25 cellular contexts compared by ENCODE assay signal in the genomic region with DNA sequence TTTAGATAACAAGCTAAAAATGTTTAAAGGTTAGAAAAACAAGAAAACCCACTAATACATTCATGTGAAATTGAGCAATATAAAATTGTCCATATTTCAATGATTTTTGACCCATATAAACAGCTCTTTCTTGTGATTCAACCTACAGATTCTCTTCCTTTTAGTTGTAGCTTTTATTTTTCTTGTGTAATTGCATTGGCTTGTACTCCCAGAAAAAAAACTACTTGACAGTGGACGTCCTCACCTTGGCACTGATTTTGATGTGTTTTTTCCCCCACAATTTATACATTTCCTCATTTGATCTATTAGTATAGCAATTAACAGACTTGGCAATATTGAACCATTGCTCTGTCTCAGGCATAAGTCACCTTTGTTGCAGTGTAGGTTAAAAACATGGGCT. TPM values are rescaled to one million over a fixed set of nuclear protein-coding genes. Genes with fewer than 3 reads are reported as not detected.
A peak's percentile ranks its signal among the peaks of the same experiment; 100 is the strongest.
DNase-seq lines count a peak whose midpoint lies in the region; ATAC-seq, FAIRE-seq and TF ChIP-seq lines count a peak whose summit lies in the region.
"Had no signal": no experiment of that assay in that cellular context is flagged by ENCODE, and none has a peak within 500 bp of the region (broad histone marks: within the 10 kb centered on the region; RNA-seq: fewer than 3 reads in every experiment).

No MANE protein-coding gene starts in this region.

- H3K27ac ChIP-seq in CD8-positive, alpha-beta T cell (ENCODE audit: low read depth, low read length), result no peak overlapping the region
- H3K27ac ChIP-seq in K562 (ENCODE audit: extremely low read depth, low read depth, low read length) (no peak overlapping the region), osteoblast (ENCODE audit: low read depth, low read length) (no peak overlapping the region)
- H3K27ac ChIP-seq: HL-60, SJSA1 had no signal

- no peak for DNase-seq in activated T-cell treated with anti-CD3 and anti-CD28 coated beads, Interleukin-2, amount 50 U/mL, for 4 hours
- no peak for DNase-seq in activated T-cell treated with anti-CD3 and anti-CD28 coated beads for 4 hours
- DNase-seq in CD8-positive, alpha-beta T cell, result no peak
- no peak for DNase-seq in K562 (ENCODE audit: extremely low read depth in 1 of 4, low spot score in 3 of 4)
- DNase-seq in osteoblast (ENCODE audit: insufficient read length, low spot score, missing footprints), result peak; percentile 50
- DNase-seq in DMS 273 (lab: John Stamatoyannopoulos, UW; ENCODE audit: unreplicated experiment), result no peak
- DNase-seq in NCI-H82 treated with DMSO at 0.1 percent for 48 hours (lab: John Stamatoyannopoulos, UW; ENCODE audit: unreplicated experiment), result no peak
- DNase-seq: 8988T, ACHN, COR-L47, GOT3, Karpas-422, NCI-H1105, NCI-H1436 treated with DMSO at 0.1 percent for 48 hours, NCI-H187 treated with DMSO at 0.1 percent for 48 hours, NCI-H446, NCI-H524 treated with DMSO at 0.1 percent for 48 hours, NCI-H82, Right ventricle myocardium superior, RPMI8226 had no signal

- 0% methylated on average over 1 of the region's 1 CpG for WGBS in K562 (ENCODE audit: insufficient coverage, low coverage, missing lambda C conversion rate)

- TF ChIP-seq CTCF in CD8-positive, alpha-beta T cell (IDR thresholded peaks at IDR 0.05), result no peak
- TF ChIP-seq CTCF in K562 (IDR thresholded peaks at IDR 0.05 in 2 of 3, conservative IDR thresholded peaks at IDR 0.05 in 1 of 3; ENCODE audit: insufficient read depth in 2 of 3, low read depth in 1 of 3, low read length in 3 of 3) (no peak), osteoblast (IDR thresholded peaks at IDR 0.05; ENCODE audit: extremely low read depth, low read depth, low read length) (no peak)

- no peak overlapping the region for H3K9ac ChIP-seq in K562 (ENCODE audit: insufficient read depth in 1 of 2, low read depth in 2 of 2, low read length in 2 of 2)

- H3K4me3 Mint-ChIP-seq in activated T-cell treated with anti-CD3 and anti-CD28 coated beads, Interleukin-2, amount 50 U/mL, for 4 hours, result peak overlapping the region; percentile 33
- peak overlapping the region; percentile 0 for H3K4me3 Mint-ChIP-seq in CD8-positive, alpha-beta T cell

- H3K9me3 Mint-ChIP-seq in activated T-cell treated with anti-CD3 and anti-CD28 coated beads, Interleukin-2, amount 50 U/mL, for 4 hours, result no peaks in the 10 kb centered on the region
- H3K9me3 Mint-ChIP-seq in CD8-positive, alpha-beta T cell, result no peaks in the 10 kb centered on the region

- H3K27ac Mint-ChIP-seq in CD8-positive, alpha-beta T cell, result no peak overlapping the region

- in situ Hi-C loops in K562 (cut with MboI), result loop anchor here (5.0 to 10.0 kb wide), 3 partner anchors 42 to 324 kb away; no protein-coding TSS in a partner anchor

- no peak for TF ChIP-seq EP300 in K562 (IDR thresholded peaks at IDR 0.05; ENCODE audit: low read length)

- H3K27me3 Mint-ChIP-seq in activated T-cell treated with anti-CD3 and anti-CD28 coated beads, Interleukin-2, amount 50 U/mL, for 4 hours (ENCODE audit: low read depth), result no peaks in the 10 kb centered on the region
- H3K27me3 Mint-ChIP-seq in CD8-positive, alpha-beta T cell (ENCODE audit: low read depth), result no peaks in the 10 kb centered on the region

- CTCF ChIA-PET in CD8-positive, alpha-beta T cell (lab: Charles Lee), result interaction anchor here (0.7 to 9.6 kb wide), 11 partner anchors 11 to 184 kb away, joined by 3 to 107 read pairs (median 6); a partner anchor contains a TSS
- CTCF ChIA-PET in K562 (lab: Yijun Ruan, JAX; ENCODE audit: low intra/inter-chr PET ratio), result no interaction called here

- POLR2A ChIA-PET in CD8-positive, alpha-beta T cell (lab: Charles Lee), result interaction anchor here (1.0 to 1.2 kb wide), 2 partner anchors 16 to 97 kb away, joined by 3 to 4 read pairs; a partner anchor contains a TSS
- POLR2A ChIA-PET in K562 (lab: Yijun Ruan, JAX), result interaction anchor here (0.6 to 1.4 kb wide), 2 partner anchors 18 to 64 kb away, joined by 3 to 4 read pairs; no protein-coding TSS in a partner anchor

- H3K9me3 ChIP-seq in CD8-positive, alpha-beta T cell (ENCODE audit: low read length), result no peaks in the 10 kb centered on the region
- H3K9me3 ChIP-seq in K562 (replicated peaks; ENCODE audit: control insufficient read depth, insufficient read depth, low read depth, low read length), result peaks cover 9% of the 10 kb centered on the region
- no peaks in the 10 kb centered on the region for H3K9me3 ChIP-seq in osteoblast (ENCODE audit: low read depth, low read length)

- no peak for TF ChIP-seq POLR2A in K562 (conservative IDR thresholded peaks at IDR 0.05)

- TF ChIP-seq RAD21 in K562 (CRISPR knock-in tag; conservative IDR thresholded peaks at IDR 0.05 in 1 of 2, IDR thresholded peaks at IDR 0.05 in 1 of 2), result no peak

- H2AFZ ChIP-seq in K562 (ENCODE audit: low read depth, low read length) (no peak overlapping the region), osteoblast (ENCODE audit: low read length) (no peak overlapping the region)

- no peak for ATAC-seq in activated T-cell treated with anti-CD3 and anti-CD28 coated beads, Interleukin-2, amount 50 U/mL, for 4 hours
- ATAC-seq in CD8-positive, alpha-beta T cell, result no peak
- no peak for ATAC-seq in K562
- ATAC-seq: HCT116 had no signal

- no peaks in the 10 kb centered on the region for H3K36me3 ChIP-seq in CD8-positive, alpha-beta T cell (ENCODE audit: insufficient read depth, low read length)
- H3K36me3 ChIP-seq in K562 (ENCODE audit: control insufficient read depth, insufficient read depth, low read length) (no peaks in the 10 kb centered on the region), osteoblast (ENCODE audit: insufficient read depth, low read length) (no peaks in the 10 kb centered on the region)
- H3K36me3 ChIP-seq: SJSA1 had no signal

- H3K9me1 ChIP-seq in K562 (ENCODE audit: control insufficient read depth, insufficient read depth, low read length), result no peaks in the 10 kb centered on the region

- peaks cover 14% of the 10 kb centered on the region for H3K4me1 Mint-ChIP-seq in activated T-cell treated with anti-CD3 and anti-CD28 coated beads, Interleukin-2, amount 50 U/mL, for 4 hours (ENCODE audit: low read depth)
- peaks cover 11% of the 10 kb centered on the region for H3K4me1 Mint-ChIP-seq in CD8-positive, alpha-beta T cell (ENCODE audit: low read depth)

- H3K36me3 Mint-ChIP-seq in activated T-cell treated with anti-CD3 and anti-CD28 coated beads, Interleukin-2, amount 50 U/mL, for 4 hours (ENCODE audit: insufficient read depth), result no peaks in the 10 kb centered on the region
- no peaks in the 10 kb centered on the region for H3K36me3 Mint-ChIP-seq in CD8-positive, alpha-beta T cell

- H3K79me2 ChIP-seq in K562 (ENCODE audit: control insufficient read depth, insufficient read depth, low read length) (no peaks in the 10 kb centered on the region), osteoblast (ENCODE audit: insufficient read depth, low read length) (no peaks in the 10 kb centered on the region)

- no peaks in the 10 kb centered on the region for H3K27me3 ChIP-seq in CD8-positive, alpha-beta T cell (ENCODE audit: insufficient read depth, low read length)
- H3K27me3 ChIP-seq in K562 (ENCODE audit: control insufficient read depth in 2 of 2, insufficient read depth in 2 of 2, low read length in 2 of 2) (no peaks in the 10 kb centered on the region), osteoblast (ENCODE audit: insufficient read depth, low read length) (peaks cover 19% of the 10 kb centered on the region)

- H3K4me2 ChIP-seq in K562 (ENCODE audit: insufficient read depth, low read length), result no peak overlapping the region
- H3K4me2 ChIP-seq in osteoblast (ENCODE audit: insufficient read depth, low read length), result no peak overlapping the region

- no peak overlapping the region for H3K4me3 ChIP-seq in CD8-positive, alpha-beta T cell (ENCODE audit: low read depth, low read length)
- H3K4me3 ChIP-seq in K562, result no peak overlapping the region
- no peak overlapping the region for H3K4me3 ChIP-seq in osteoblast (ENCODE audit: insufficient read depth, low read length)
- H3K4me3 ChIP-seq: SJSA1 had no signal

- H4K20me1 ChIP-seq in K562 (replicated peaks; ENCODE audit: control insufficient read depth, insufficient read depth, low read length) (no peaks in the 10 kb centered on the region), osteoblast (ENCODE audit: insufficient read depth, low read length) (no peaks in the 10 kb centered on the region)

- H3K4me1 ChIP-seq in CD8-positive, alpha-beta T cell (ENCODE audit: insufficient read depth, low read length), result peaks cover 14% of the 10 kb centered on the region
- H3K4me1 ChIP-seq in K562 (replicated peaks in 1 of 2; ENCODE audit: control insufficient read depth in 2 of 2, insufficient read depth in 2 of 2, low read length in 2 of 2) (peaks cover 16 to 36% of the 10 kb centered on the region in 2 experiments), osteoblast (ENCODE audit: insufficient read depth, low read length) (peaks cover 9% of the 10 kb centered on the region)

- FAIRE-seq in K562 (lab: Jason Lieb, UNC), result no peak
- FAIRE-seq: G401.6 had no signal

- intact Hi-C loops in CD8-positive, alpha-beta T cell (cut with DNase I, micrococcal nuclease), result loop anchor here (5.0 to 10.0 kb wide), 3 partner anchors 124 to 617 kb away; a partner anchor contains a TSS
- intact Hi-C loops in K562 (cut with micrococcal nuclease), result no loop called here

- BruUV-seq in K562 (replicated peaks; lab: Mats Ljungman, UMichigan), result no TSS peak

RNA-seq across cellular contexts. Expression of a gene that starts 4.7 kb away (rescaled TPM):
- under 1 TPM; 0.24 to 0.53 (median 0.46) TPM for total RNA-seq in activated T-cell treated with anti-CD3 and anti-CD28 coated beads, Interleukin-2, amount 50 U/mL, for 4 hours
- under 1 TPM; 0.79 to 0.89 TPM for total RNA-seq in CD8-positive, alpha-beta T cell
- 4.8 and 5.5 TPM in 2 replicates for total RNA-seq in K562 (2011; cell fraction: chromatin; rRNA removed; ENCODE audit: low replicate concordance)
- total RNA-seq in K562 (2011; cell fraction: nucleolus; rRNA removed), result 3.3 and 4.0 TPM in 2 replicates
- total RNA-seq in K562 (2011; cell fraction: nucleoplasm; rRNA removed), result 4.5 and 6.3 TPM in 2 replicates
- 0.37 and 1.3 TPM in 2 replicates for total RNA-seq in K562 (2014; rRNA removed)
- total RNA-seq in K562 (2014; rRNA removed; fragmentation: Illumina TruSeq; extraction: Trizol), result 0.18 and 0.22 TPM in 2 replicates
- 0.34 and 0.47 TPM in 2 replicates for total RNA-seq in K562 (2015; rRNA removed; fragmentation: Illumina TruSeq; extraction: Trizol)
- total RNA-seq in K562 (2021), result 0.31 and 0.76 TPM in 2 replicates
- polyA plus RNA-seq in K562 (2011; rRNA removed), result 0.13 and 0.46 TPM in 2 replicates
- 0.29 TPM in 1 of 2 replicates, not detected in the other for polyA plus RNA-seq in K562 (2011; cell fraction: cytosol; rRNA removed)
- polyA plus RNA-seq in K562 (2011; cell fraction: nucleus; rRNA removed), result 1.4 and 1.7 TPM in 2 replicates
- polyA plus RNA-seq in K562 (2012), result 0.31 and 0.60 TPM in 2 replicates
- polyA plus RNA-seq in K562 (2014; fragmentation: Illumina TruSeq; extraction: Trizol), result 0.35 TPM in 1 of 2 replicates, not detected in the other
- polyA plus RNA-seq in K562 (2014; fragmentation: Nextera tagmentation; extraction: Ambion mirVana), result not detected
- polyA plus RNA-seq in K562 (2014; rRNA removed), result 0.43 and 0.72 TPM in 2 replicates
- 0.53 TPM in 1 of 2 replicates, not detected in the other for polyA minus RNA-seq in K562 (2011; rRNA and poly(A)+ RNA removed)
- polyA minus RNA-seq in K562 (2011; cell fraction: cytosol; rRNA and poly(A)+ RNA removed), result not detected in 2 replicates
- polyA minus RNA-seq in K562 (2011; cell fraction: nucleus; rRNA and poly(A)+ RNA removed), result 0.56 and 1.3 TPM in 2 replicates
- total RNA-seq in osteoblast, result not detected in 2 replicates
- total RNA-seq: Right ventricle myocardium superior, SJSA1 had no signal
- polyA plus RNA-seq: BJ had no signal

RNA-seq across cellular contexts. Expression of a gene that starts 12.1 kb away (rescaled TPM):
- under 1 TPM in 1 of 3 donors, not detected in 2; 0.18 TPM for total RNA-seq in activated T-cell treated with anti-CD3 and anti-CD28 coated beads, Interleukin-2, amount 50 U/mL, for 4 hours
- not detected for total RNA-seq in CD8-positive, alpha-beta T cell
- total RNA-seq in K562 (2011; cell fraction: chromatin; rRNA removed; ENCODE audit: low replicate concordance), result 0.46 and 1.6 TPM in 2 replicates
- 1.3 and 2.0 TPM in 2 replicates for total RNA-seq in K562 (2011; cell fraction: nucleolus; rRNA removed)
- total RNA-seq in K562 (2011; cell fraction: nucleoplasm; rRNA removed), result 1.2 and 2.7 TPM in 2 replicates
- total RNA-seq in K562 (2014; rRNA removed) (0.09 and 0.53 TPM in 2 replicates), K562 (2014; rRNA removed; fragmentation: Illumina TruSeq; extraction: Trizol) (0.10 TPM in 1 of 2 replicates, not detected in the other), K562 (2015; rRNA removed; fragmentation: Illumina TruSeq; extraction: Trizol) (not detected in 2 replicates), K562 (2021) (0.75 and 0.81 TPM in 2 replicates), osteoblast (not detected in 2 replicates)
- polyA plus RNA-seq in K562 (2011; rRNA removed) (0.49 and 0.70 TPM in 2 replicates), K562 (2014; fragmentation: Illumina TruSeq; extraction: Trizol) (0.51 and 0.84 TPM in 2 replicates), K562 (2014; fragmentation: Nextera tagmentation; extraction: Ambion mirVana) (not detected), K562 (2014; rRNA removed) (0.31 and 0.84 TPM in 2 replicates)
- 0.53 and 1.9 TPM in 2 replicates for polyA plus RNA-seq in K562 (2011; cell fraction: cytosol; rRNA removed)
- 0.67 and 1.1 TPM in 2 replicates for polyA plus RNA-seq in K562 (2011; cell fraction: nucleus; rRNA removed)
- polyA plus RNA-seq in K562 (2012), result 0.12 and 0.57 TPM in 2 replicates
- 0.78 and 2.1 TPM in 2 replicates for polyA minus RNA-seq in K562 (2011; rRNA and poly(A)+ RNA removed)
- 0.67 TPM in 1 of 2 replicates, not detected in the other for polyA minus RNA-seq in K562 (2011; cell fraction: cytosol; rRNA and poly(A)+ RNA removed)
- polyA minus RNA-seq in K562 (2011; cell fraction: nucleus; rRNA and poly(A)+ RNA removed), result 0.27 and 0.33 TPM in 2 replicates
- total RNA-seq: SJSA1 had no signal
- polyA plus RNA-seq: BJ had no signal

RNA-seq across cellular contexts. Expression of a gene that starts 16.1 kb away (rescaled TPM):
- 100 to 1,000 TPM in 2 of 3 donors, 10 to 100 TPM in 1; 85.9 to 120 (median 105) TPM for total RNA-seq in activated T-cell treated with anti-CD3 and anti-CD28 coated beads, Interleukin-2, amount 50 U/mL, for 4 hours
- total RNA-seq in CD8-positive, alpha-beta T cell, result 10 to 100 TPM; 25.1 to 29.7 TPM
- total RNA-seq in K562 (2011; cell fraction: chromatin; rRNA removed; ENCODE audit: low replicate concordance), result 47.5 and 109 TPM in 2 replicates
- 178 and 201 TPM in 2 replicates for total RNA-seq in K562 (2011; cell fraction: nucleolus; rRNA removed)
- 126 and 143 TPM in 2 replicates for total RNA-seq in K562 (2011; cell fraction: nucleoplasm; rRNA removed)
- 186 and 224 TPM in 2 replicates for total RNA-seq in K562 (2014; rRNA removed)
- total RNA-seq in K562 (2014; rRNA removed; fragmentation: Illumina TruSeq; extraction: Trizol), result 54.9 and 64.7 TPM in 2 replicates
- 126 and 129 TPM in 2 replicates for total RNA-seq in K562 (2015; rRNA removed; fragmentation: Illumina TruSeq; extraction: Trizol)
- 158 and 163 TPM in 2 replicates for total RNA-seq in K562 (2021)
- polyA plus RNA-seq in K562 (2011; rRNA removed), result 151 and 194 TPM in 2 replicates
- 219 and 256 TPM in 2 replicates for polyA plus RNA-seq in K562 (2011; cell fraction: cytosol; rRNA removed)
- polyA plus RNA-seq in K562 (2011; cell fraction: nucleus; rRNA removed), result 71.2 and 82.7 TPM in 2 replicates
- polyA plus RNA-seq in K562 (2012), result 232 and 263 TPM in 2 replicates
- 135 and 166 TPM in 2 replicates for polyA plus RNA-seq in K562 (2014; fragmentation: Illumina TruSeq; extraction: Trizol)
- 10 to 100 TPM; 11.2 to 69.8 TPM for polyA plus RNA-seq in K562 (2014; fragmentation: Nextera tagmentation; extraction: Ambion mirVana)
- 232 and 241 TPM in 2 replicates for polyA plus RNA-seq in K562 (2014; rRNA removed)
- 63.4 and 76.9 TPM in 2 replicates for polyA minus RNA-seq in K562 (2011; rRNA and poly(A)+ RNA removed)
- polyA minus RNA-seq in K562 (2011; cell fraction: cytosol; rRNA and poly(A)+ RNA removed), result 39.6 and 74.5 TPM in 2 replicates
- 19.9 and 44.1 TPM in 2 replicates for polyA minus RNA-seq in K562 (2011; cell fraction: nucleus; rRNA and poly(A)+ RNA removed)
- total RNA-seq in osteoblast, result 10.1 and 13.8 TPM in 2 replicates

RNA-seq across cellular contexts. Expression of a gene that starts 30.6 kb away (rescaled TPM):
- 10 to 100 TPM; 37.3 to 43.3 (median 38.6) TPM for total RNA-seq in activated T-cell treated with anti-CD3 and anti-CD28 coated beads, Interleukin-2, amount 50 U/mL, for 4 hours
- 10 to 100 TPM in 1 of 2 experiments, 1 to 10 TPM in 1; 9.1 to 10.4 TPM for total RNA-seq in CD8-positive, alpha-beta T cell
- total RNA-seq in K562 (2011; cell fraction: chromatin; rRNA removed; ENCODE audit: low replicate concordance), result 25.5 and 71.2 TPM in 2 replicates
- 47.4 and 53.0 TPM in 2 replicates for total RNA-seq in K562 (2011; cell fraction: nucleolus; rRNA removed)
- total RNA-seq in K562 (2011; cell fraction: nucleoplasm; rRNA removed), result 44.1 and 57.1 TPM in 2 replicates
- 43.0 and 45.3 TPM in 2 replicates for total RNA-seq in K562 (2014; rRNA removed)
- 7.1 and 10.0 TPM in 2 replicates for total RNA-seq in K562 (2014; rRNA removed; fragmentation: Illumina TruSeq; extraction: Trizol)
- 21.1 and 22.8 TPM in 2 replicates for total RNA-seq in K562 (2015; rRNA removed; fragmentation: Illumina TruSeq; extraction: Trizol)
- total RNA-seq in K562 (2021), result 46.2 and 46.9 TPM in 2 replicates
- 22.4 and 28.1 TPM in 2 replicates for polyA plus RNA-seq in K562 (2011; rRNA removed)
- 36.6 and 75.2 TPM in 2 replicates for polyA plus RNA-seq in K562 (2011; cell fraction: cytosol; rRNA removed)
- polyA plus RNA-seq in K562 (2011; cell fraction: nucleus; rRNA removed), result 33.1 and 48.1 TPM in 2 replicates
- 26.7 and 60.7 TPM in 2 replicates for polyA plus RNA-seq in K562 (2012)
- 22.5 and 34.3 TPM in 2 replicates for polyA plus RNA-seq in K562 (2014; fragmentation: Illumina TruSeq; extraction: Trizol)
- polyA plus RNA-seq in K562 (2014; fragmentation: Nextera tagmentation; extraction: Ambion mirVana), result 1 to 10 TPM; 1.2 to 1.7 TPM
- 39.7 and 42.5 TPM in 2 replicates for polyA plus RNA-seq in K562 (2014; rRNA removed)
- polyA minus RNA-seq in K562 (2011; rRNA and poly(A)+ RNA removed), result 6.1 and 9.0 TPM in 2 replicates
- 10.4 and 19.3 TPM in 2 replicates for polyA minus RNA-seq in K562 (2011; cell fraction: cytosol; rRNA and poly(A)+ RNA removed)
- 15.6 and 16.1 TPM in 2 replicates for polyA minus RNA-seq in K562 (2011; cell fraction: nucleus; rRNA and poly(A)+ RNA removed)
- 41.3 and 50.7 TPM in 2 replicates for total RNA-seq in osteoblast

RNA-seq across cellular contexts. Expression of a gene that starts 51.9 kb away (rescaled TPM):
- 100 to 1,000 TPM in 2 of 3 donors, 10 to 100 TPM in 1; 96.4 to 122 (median 106) TPM for total RNA-seq in activated T-cell treated with anti-CD3 and anti-CD28 coated beads, Interleukin-2, amount 50 U/mL, for 4 hours
- 10 to 100 TPM; 20.8 to 25.7 TPM for total RNA-seq in CD8-positive, alpha-beta T cell
- 83.2 and 239 TPM in 2 replicates for total RNA-seq in K562 (2011; cell fraction: chromatin; rRNA removed; ENCODE audit: low replicate concordance)
- 206 and 242 TPM in 2 replicates for total RNA-seq in K562 (2011; cell fraction: nucleolus; rRNA removed)
- 112 and 116 TPM in 2 replicates for total RNA-seq in K562 (2011; cell fraction: nucleoplasm; rRNA removed)
- 110 and 138 TPM in 2 replicates for total RNA-seq in K562 (2014; rRNA removed)
- total RNA-seq in K562 (2014; rRNA removed; fragmentation: Illumina TruSeq; extraction: Trizol), result 9.8 and 13.5 TPM in 2 replicates
- 28.7 and 32.9 TPM in 2 replicates for total RNA-seq in K562 (2015; rRNA removed; fragmentation: Illumina TruSeq; extraction: Trizol)
- 107 and 110 TPM in 2 replicates for total RNA-seq in K562 (2021)
- 22.6 and 38.0 TPM in 2 replicates for polyA plus RNA-seq in K562 (2011; rRNA removed)
- polyA plus RNA-seq in K562 (2011; cell fraction: cytosol; rRNA removed), result 38.5 and 83.5 TPM in 2 replicates
- polyA plus RNA-seq in K562 (2011; cell fraction: nucleus; rRNA removed), result 111 and 166 TPM in 2 replicates
- polyA plus RNA-seq in K562 (2012), result 45.8 and 50.2 TPM in 2 replicates
- polyA plus RNA-seq in K562 (2014; fragmentation: Illumina TruSeq; extraction: Trizol), result 19.0 and 35.4 TPM in 2 replicates
- polyA plus RNA-seq in K562 (2014; fragmentation: Nextera tagmentation; extraction: Ambion mirVana), result 1 to 10 TPM; 4.9 to 5.6 TPM
- polyA plus RNA-seq in K562 (2014; rRNA removed), result 124 and 143 TPM in 2 replicates
- polyA minus RNA-seq in K562 (2011; rRNA and poly(A)+ RNA removed), result 9.1 and 9.9 TPM in 2 replicates
- 23.5 and 50.0 TPM in 2 replicates for polyA minus RNA-seq in K562 (2011; cell fraction: cytosol; rRNA and poly(A)+ RNA removed)
- 92.0 and 97.6 TPM in 2 replicates for polyA minus RNA-seq in K562 (2011; cell fraction: nucleus; rRNA and poly(A)+ RNA removed)
- total RNA-seq in osteoblast, result 10.9 and 14.7 TPM in 2 replicates
